In genomic region chr7:42661312-42661711, GRCh38 we compare ENCODE assay signal across 18 cellular contexts.
DNase-seq lines count a peak whose midpoint lies in the region; ATAC-seq and TF ChIP-seq lines count a peak whose summit lies in the region.
"Had no signal": no experiment of that assay in that cellular context is flagged by ENCODE, and none has a peak within 500 bp of the region (broad histone marks: within the 10 kb centered on the region; RNA-seq: fewer than 3 reads in every experiment).

No MANE protein-coding gene starts in this region.

- no peak overlapping the region for H3K9ac ChIP-seq in mammary epithelial cell (ENCODE audit: insufficient read depth, low read length)

- 14% methylated on average over 2 of the region's 2 CpGs for WGBS in mammary epithelial cell (ENCODE audit: low coverage, missing lambda C conversion rate)
- WGBS in esophagus squamous epithelium, 2 donors, result 51 to 53% methylated on average over 2 of the region's 2 CpGs

- peak overlapping the region; percentile 61 for H3K4me2 ChIP-seq in mammary epithelial cell (ENCODE audit: insufficient read depth, low read depth, low read length)

- no peak overlapping the region for H2AFZ ChIP-seq in mammary epithelial cell (ENCODE audit: low read depth, low read length)

- DNase-seq in Caki2 (ENCODE audit: low read depth) (peak; percentile 14), MG63 (peak; percentile 74), mammary epithelial cell (peak; percentile 85), kidney glomerular epithelial cell (lab: John Stamatoyannopoulos, UW) (peak; percentile 9), immature natural killer cell (no peak), SK-N-DZ (ENCODE audit: low spot score) (no peak), esophagus squamous epithelium (lab: John Stamatoyannopoulos, UW) (no peak)
- DNase-seq: hippocampal formation; mesendoderm; NCI-H446 treated with DMSO at 0.1 percent for 48 hours; Right ventricle myocardium superior; stimulated activated CD4-positive, alpha-beta T cell treated with anti-CD3 and anti-CD28 coated beads, Interleukin-2, amount 100 ng/mL, for 24 hours had no signal

- H3K27me3 ChIP-seq in MG63 (no peaks in the 10 kb centered on the region), mammary epithelial cell (ENCODE audit: insufficient read depth, low read length) (no peaks in the 10 kb centered on the region), esophagus squamous epithelium (no peaks in the 10 kb centered on the region)

- H3K79me2 ChIP-seq in mammary epithelial cell (ENCODE audit: insufficient read depth, low read length), result no peaks in the 10 kb centered on the region

- intact Hi-C loops in mammary epithelial cell (cut with micrococcal nuclease) (no loop called here), esophagus squamous epithelium (cut with DNase I) (no loop called here)

- dilution Hi-C loops in mammary epithelial cell (cut with HindIII; ENCODE audit: low sequenced_read_pairs), result no loop called here

- in situ Hi-C loops in Caki2 (cut with HindIII; ENCODE audit: low pct_unique_long_range_greater_than_20kb, low sequenced_read_pairs) (no loop called here), mammary epithelial cell (cut with MboI; ENCODE audit: low sequenced_read_pairs in 2 of 2) (no loop called here)

- CTCF ChIA-PET in mammary epithelial cell (lab: Charles Lee; ENCODE audit: low non-redundant PET), result no interaction called here

- peaks cover 0 to 5% (median 0%) of the 10 kb centered on the region in 3 donors for H3K27me3 Mint-ChIP-seq in immature natural killer cell (ENCODE audit: low read depth in 3 of 3)

- no peak for TF ChIP-seq CTCF in mammary epithelial cell (conservative IDR thresholded peaks at IDR 0.05 in 1 of 2, IDR thresholded peaks at IDR 0.05 in 1 of 2; ENCODE audit: extremely low read depth in 1 of 2, insufficient read depth in 1 of 2, low read depth in 1 of 2, low read length in 2 of 2)
- no peak for TF ChIP-seq CTCF in esophagus squamous epithelium (IDR thresholded peaks at IDR 0.05)

- no TSS peak for BruUV-seq in mammary epithelial cell (replicated peaks; lab: Mats Ljungman, UMichigan)

- H3K9me3 ChIP-seq in MG63, result peaks cover 7% of the 10 kb centered on the region
- H3K9me3 ChIP-seq in mammary epithelial cell (replicated peaks; ENCODE audit: insufficient read depth, low read length), result peaks cover 19% of the 10 kb centered on the region
- peaks cover 0 to 6% (median 0%) of the 10 kb centered on the region in 3 donors for H3K9me3 ChIP-seq in esophagus squamous epithelium

- no peak overlapping the region for H3K4me3 Mint-ChIP-seq in immature natural killer cell
- H3K4me3 Mint-ChIP-seq: stimulated activated effector memory CD8-positive, alpha-beta T cell treated with anti-CD3 and anti-CD28 coated beads, Interleukin-12 subunit alpha, Interleukin-12 subunit beta, amount 100 ng/mL, for 72 hours had no signal

- H3K4me1 ChIP-seq in mammary epithelial cell (ENCODE audit: insufficient read depth, low read length) (peaks cover 4% of the 10 kb centered on the region), esophagus squamous epithelium (no peaks in the 10 kb centered on the region)

- H3K4me3 ChIP-seq in MG63, result no peak overlapping the region
- H3K4me3 ChIP-seq in mammary epithelial cell (replicated peaks in 1 of 3; ENCODE audit: insufficient read depth in 1 of 3, low read depth in 2 of 3, low read length in 3 of 3), result no peak overlapping the region
- no peak overlapping the region for H3K4me3 ChIP-seq in esophagus squamous epithelium
- H3K4me3 ChIP-seq: coronary artery had no signal

- H3K27ac ChIP-seq in mammary epithelial cell (ENCODE audit: insufficient read depth, low read depth, low read length), result peak overlapping the region; percentile 79
- H3K27ac ChIP-seq in esophagus squamous epithelium, result no peak overlapping the region
- H3K27ac ChIP-seq: C4-2B, coronary artery, VCaP had no signal

- no peak for TF ChIP-seq POLR2A in esophagus squamous epithelium (IDR thresholded peaks at IDR 0.05)

- H3K9me3 Mint-ChIP-seq in immature natural killer cell, result peaks cover 2 to 21% (median 7%) of the 10 kb centered on the region in 6 donors
- H3K9me3 Mint-ChIP-seq: stimulated activated effector memory CD8-positive, alpha-beta T cell treated with anti-CD3 and anti-CD28 coated beads, Interleukin-12 subunit alpha, Interleukin-12 subunit beta, amount 100 ng/mL, for 72 hours had no signal

- H4K20me1 ChIP-seq in mammary epithelial cell (ENCODE audit: insufficient read depth, low read length), result no peaks in the 10 kb centered on the region

- H3K27ac Mint-ChIP-seq in immature natural killer cell, result no peak overlapping the region
- H3K27ac Mint-ChIP-seq: activated naive CD4-positive, alpha-beta T cell treated with anti-CD3 and anti-CD28 coated beads, Interleukin-2, amount 50 U/mL, for 72 hours; stimulated activated effector memory CD8-positive, alpha-beta T cell treated with anti-CD3 and anti-CD28 coated beads, Interleukin-12 subunit alpha, Interleukin-12 subunit beta, amount 100 ng/mL, for 72 hours had no signal

- H3K36me3 ChIP-seq in MG63 (no peaks in the 10 kb centered on the region), mammary epithelial cell (ENCODE audit: insufficient read depth, low read length) (no peaks in the 10 kb centered on the region), esophagus squamous epithelium (no peaks in the 10 kb centered on the region)

- no peak for ATAC-seq in GM21825 (IDR thresholded peaks at IDR 0.05; ENCODE audit: unreplicated experiment)
- ATAC-seq: activated naive CD4-positive, alpha-beta T cell treated with anti-CD3 and anti-CD28 coated beads, Interleukin-2, amount 50 U/mL, for 72 hours; stimulated activated effector memory CD8-positive, alpha-beta T cell treated with anti-CD3 and anti-CD28 coated beads, Interleukin-12 subunit alpha, Interleukin-12 subunit beta, amount 100 ng/mL, for 72 hours had no signal

- H3K4me1 Mint-ChIP-seq in immature natural killer cell, result no peaks in the 10 kb centered on the region
- H3K4me1 Mint-ChIP-seq: stimulated activated effector memory CD8-positive, alpha-beta T cell treated with anti-CD3 and anti-CD28 coated beads, Interleukin-12 subunit alpha, Interleukin-12 subunit beta, amount 100 ng/mL, for 72 hours had no signal

- H3K36me3 Mint-ChIP-seq in immature natural killer cell, result no peaks in the 10 kb centered on the region
- H3K36me3 Mint-ChIP-seq: stimulated activated effector memory CD8-positive, alpha-beta T cell treated with anti-CD3 and anti-CD28 coated beads, Interleukin-12 subunit alpha, Interleukin-12 subunit beta, amount 100 ng/mL, for 72 hours had no signal

Comparison
In these comparisons a context has a peak if more than half of its experiments do, and no peak if none do; other contexts are left out.
1. DNase-seq: peak in Caki2 (single experiment), MG63 (single experiment), mammary epithelial cell (single experiment) and kidney glomerular epithelial cell (single experiment); none in immature natural killer cell (0 of 3), SK-N-DZ (single experiment) and esophagus squamous epithelium (single experiment).